In genomic region chr15:26721231-26721630, GRCh38 we compare ENCODE assay signal across 20 cellular contexts. TPM values are rescaled to one million over a fixed set of nuclear protein-coding genes. Genes with fewer than 3 reads are reported as not detected.
"Had no signal": no experiment of that assay in that cellular context is flagged by ENCODE, and none has a peak within 500 bp of the region (broad histone marks: within the 10 kb centered on the region; RNA-seq: fewer than 3 reads in every experiment).

No MANE protein-coding gene starts in this region.

- H3K27ac Mint-ChIP-seq: activated CD4-positive, alpha-beta memory T cell treated with anti-CD3 and anti-CD28 coated beads for 36 hours; activated naive CD8-positive, alpha-beta T cell treated with anti-CD3 and anti-CD28 coated beads for 36 hours; natural killer cell treated with Interleukin-12 subunit alpha and Interleukin-12 subunit beta and Interleukin-15 and Interleukin-18, amount 100 ng/mL, for 72 hours; type B pancreatic cell had no signal

- H3K27me3 ChIP-seq: colonic mucosa, dorsolateral prefrontal cortex, gastroesophageal sphincter, heart left ventricle, pancreas, vagina had no signal

- H3K27me3 Mint-ChIP-seq: activated CD4-positive, alpha-beta memory T cell treated with anti-CD3 and anti-CD28 coated beads for 36 hours; natural killer cell treated with Interleukin-12 subunit alpha and Interleukin-12 subunit beta and Interleukin-15 and Interleukin-18, amount 100 ng/mL, for 72 hours had no signal

- H3K27ac ChIP-seq: colonic mucosa, gastroesophageal sphincter, heart left ventricle, pancreas, thoracic aorta, vagina had no signal

- H3K9me3 ChIP-seq: colonic mucosa, gastroesophageal sphincter, heart left ventricle, pancreas, thoracic aorta, vagina had no signal

- H3K4me1 ChIP-seq: colonic mucosa, gastroesophageal sphincter, heart left ventricle, pancreas, vagina had no signal

- ATAC-seq: gastroesophageal sphincter; heart left ventricle; left cardiac atrium; natural killer cell treated with Interleukin-12 subunit alpha and Interleukin-12 subunit beta and Interleukin-15 and Interleukin-18, amount 100 ng/mL, for 72 hours; pancreas; right cardiac atrium had no signal

- H3K4me3 Mint-ChIP-seq: activated CD4-positive, alpha-beta memory T cell treated with anti-CD3 and anti-CD28 coated beads for 36 hours; activated naive CD8-positive, alpha-beta T cell treated with anti-CD3 and anti-CD28 coated beads for 36 hours; natural killer cell treated with Interleukin-12 subunit alpha and Interleukin-12 subunit beta and Interleukin-15 and Interleukin-18, amount 100 ng/mL, for 72 hours; type B pancreatic cell had no signal

- H3K4me1 Mint-ChIP-seq: activated naive CD8-positive, alpha-beta T cell treated with anti-CD3 and anti-CD28 coated beads for 36 hours had no signal

- H3K36me3 ChIP-seq: colonic mucosa, gastroesophageal sphincter, heart left ventricle, pancreas, thoracic aorta, vagina had no signal

- H3K36me3 Mint-ChIP-seq: activated CD4-positive, alpha-beta memory T cell treated with anti-CD3 and anti-CD28 coated beads for 36 hours; activated naive CD8-positive, alpha-beta T cell treated with anti-CD3 and anti-CD28 coated beads for 36 hours; natural killer cell treated with Interleukin-12 subunit alpha and Interleukin-12 subunit beta and Interleukin-15 and Interleukin-18, amount 100 ng/mL, for 72 hours; type B pancreatic cell had no signal

- H3K4me3 ChIP-seq: colonic mucosa, dorsolateral prefrontal cortex, gastroesophageal sphincter, heart left ventricle, pancreas, thoracic aorta, vagina had no signal

- DNase-seq: activated CD4-positive, alpha-beta memory T cell treated with anti-CD3 and anti-CD28 coated beads for 36 hours; activated CD4-positive, alpha-beta T cell treated with anti-CD3 and anti-CD28 coated beads for 48 hours; activated CD4-positive, CD25-positive, alpha-beta regulatory T cell; activated naive CD4-positive, alpha-beta T cell treated with Interleukin-2 at 50 U/mL for 16 hours; activated naive CD8-positive, alpha-beta T cell treated with anti-CD3 and anti-CD28 coated beads for 36 hours; activated T-cell treated with anti-CD3 and anti-CD28 coated beads, Interleukin-2, amount 50 U/mL, for 48 hours; colonic mucosa; dorsolateral prefrontal cortex; heart left ventricle; islet precursor cell; left cardiac atrium; pancreas; right cardiac atrium; stimulated activated CD4-positive, alpha-beta T cell treated with anti-CD3 and anti-CD28 coated beads, Interleukin-4, amount 100 ng/mL, for 24 hours; stimulated activated naive CD4-positive, alpha-beta T cell treated with Interleukin-2 at 50 U/mL for 16 hours had no signal

RNA-seq across cellular contexts. Expression of gene GABRB3, which starts 51.6 kb away (rescaled TPM):
- total RNA-seq: natural killer cell treated with Interleukin-12 subunit alpha and Interleukin-12 subunit beta and Interleukin-15 and Interleukin-18, amount 100 ng/mL, for 72 hours; vagina had no signal
